Comparison of ENCODE assay signal across 25 cellular contexts in the genomic region with DNA sequence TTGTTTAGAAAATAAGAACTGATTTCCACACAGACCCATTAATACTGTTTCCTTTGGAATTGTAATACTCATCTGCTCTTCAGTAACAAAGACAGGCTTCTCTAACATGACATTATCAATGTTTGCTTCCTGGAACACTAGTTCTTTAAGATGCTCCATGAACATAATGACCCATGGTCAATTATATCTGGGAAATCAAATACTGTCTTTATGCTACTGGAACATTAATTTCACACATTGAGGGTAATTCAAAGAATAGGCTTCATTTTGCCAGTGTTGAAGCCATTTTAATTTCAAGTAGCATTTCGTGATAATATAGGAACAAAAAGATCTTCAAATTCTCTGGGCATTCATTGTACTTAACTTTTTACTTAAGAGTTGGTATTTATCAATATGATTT.
"Had no signal": no experiment of that assay in that cellular context is flagged by ENCODE, and none has a peak within 500 bp of the region (broad histone marks: within the 10 kb centered on the region; RNA-seq: fewer than 3 reads in every experiment).

No MANE protein-coding gene starts in this region.

- ATAC-seq: psoas muscle; right cardiac atrium; right lobe of liver; stimulated activated effector memory CD8-positive, alpha-beta T cell treated with anti-CD3 and anti-CD28 coated beads, Interleukin-12 subunit alpha, Interleukin-12 subunit beta, amount 100 ng/mL, for 72 hours; stimulated activated naive B cell treated with anti-CD40 and anti-IgM and Interleukin-4, amounts not matched to agents 10 μg/mL and 1 μg/mL and 100 μg/mL, for 72 hours had no signal

- H3K9me3 ChIP-seq: ovary, psoas muscle, right lobe of liver, sigmoid colon, stomach, thoracic aorta, thyroid gland, tibial nerve, upper lobe of left lung, vagina had no signal

- H3K36me3 ChIP-seq: neural progenitor cell, ovary, right lobe of liver, sigmoid colon, stomach, thoracic aorta, thyroid gland, tibial nerve, upper lobe of left lung, vagina had no signal

- H3K79me2 ChIP-seq: parathyroid adenoma had no signal

- H3K27ac ChIP-seq: neural progenitor cell, ovary, parathyroid adenoma, psoas muscle, right lobe of liver, sigmoid colon, stomach, thoracic aorta, thyroid gland, tibial nerve, upper lobe of left lung, vagina had no signal

- H2AFZ ChIP-seq: neural progenitor cell, parathyroid adenoma had no signal

- H3K4me1 ChIP-seq: parathyroid adenoma, psoas muscle, right lobe of liver, sigmoid colon, stomach, thyroid gland, tibial nerve, upper lobe of left lung, vagina had no signal

- FAIRE-seq: small intestine, urothelium cell line had no signal

- H3K9ac ChIP-seq: neural progenitor cell, parathyroid adenoma had no signal

- DNase-seq: occipital lobe; ovary; posterior cingulate gyrus; psoas muscle; right cardiac atrium; right lobe of liver; sigmoid colon; small intestine; stimulated activated CD4-positive, alpha-beta T cell treated with anti-CD3 and anti-CD28 coated beads, Interleukin-15, amount 100 ng/mL, for 24 hours; stimulated activated CD4-positive, alpha-beta T cell treated with anti-CD3 and anti-CD28 coated beads, Interleukin-2, amount 100 ng/mL, for 24 hours; stimulated activated CD4-positive, alpha-beta T cell treated with anti-CD3 and anti-CD28 coated beads, Interleukin-2, amount 100 ng/mL, for 48 hours; stimulated activated CD4-positive, alpha-beta T cell treated with anti-CD3 and anti-CD28 coated beads, Interleukin-4, amount 100 ng/mL, for 24 hours; stimulated activated naive B cell treated with anti-CD40 and anti-IgM and Interleukin-4, amounts not matched to agents 10 μg/mL and 1 μg/mL and 100 μg/mL, for 72 hours; stimulated activated naive CD4-positive, alpha-beta T cell treated with Interleukin-2 at 50 U/mL for 16 hours; stomach; thyroid gland; trophoblast cell; upper lobe of left lung had no signal

- H3K27me3 ChIP-seq: neural progenitor cell, ovary, right lobe of liver, sigmoid colon, stomach, thyroid gland, tibial nerve, upper lobe of left lung, vagina had no signal

- H3K4me3 ChIP-seq: neural progenitor cell, ovary, psoas muscle, right lobe of liver, sigmoid colon, stomach, thoracic aorta, thyroid gland, tibial nerve, upper lobe of left lung, vagina had no signal

- H3K4me2 ChIP-seq: neural progenitor cell had no signal
